In genomic region chr2:217527586-217528202, GRCh38 we compare ENCODE assay signal across 28 cellular contexts.
DNase-seq lines count a peak whose midpoint lies in the region; ATAC-seq and TF ChIP-seq lines count a peak whose summit lies in the region.
"Had no signal": no experiment of that assay in that cellular context is flagged by ENCODE, and none has a peak within 500 bp of the region (broad histone marks: within the 10 kb centered on the region; RNA-seq: fewer than 3 reads in every experiment).

No MANE protein-coding gene starts in this region.

- no peak overlapping the region for H3K4me3 ChIP-seq in fibroblast of the aortic adventitia (ENCODE audit: low read depth, low read length)
- H3K4me3 ChIP-seq: dorsolateral prefrontal cortex, heart left ventricle, SK-N-MC had no signal

- TF ChIP-seq CTCF in fibroblast of the aortic adventitia (IDR thresholded peaks at IDR 0.05; ENCODE audit: insufficient read depth, low read length), result peak; percentile 14

- H3K4me3 Mint-ChIP-seq in stimulated activated naive B cell treated with anti-CD40 and anti-IgM and Interleukin-4, amounts not matched to agents 10 μg/mL and 1 μg/mL and 100 μg/mL, for 72 hours, result no peak overlapping the region
- H3K4me3 Mint-ChIP-seq: activated CD4-positive, alpha-beta T cell treated with anti-CD3 and anti-CD28 coated beads, Interleukin-2, amount 10 ng/mL, durations not matched to agents 24 days and 14 days; CD4-positive, alpha-beta memory T cell had no signal

- ATAC-seq in stimulated activated naive B cell treated with anti-CD40 and anti-IgM and Interleukin-4, amounts not matched to agents 10 μg/mL and 1 μg/mL and 100 μg/mL, for 72 hours (replicated peaks), result no peak
- ATAC-seq in GM21723 (IDR thresholded peaks at IDR 0.05; ENCODE audit: unreplicated experiment), result no peak
- ATAC-seq: heart left ventricle had no signal

- peaks cover 0 to 2% of the 10 kb centered on the region in 2 donors for H3K9me3 Mint-ChIP-seq in stimulated activated naive B cell treated with anti-CD40 and anti-IgM and Interleukin-4, amounts not matched to agents 10 μg/mL and 1 μg/mL and 100 μg/mL, for 72 hours

- no peak overlapping the region for H3K27ac Mint-ChIP-seq in stimulated activated naive B cell treated with anti-CD40 and anti-IgM and Interleukin-4, amounts not matched to agents 10 μg/mL and 1 μg/mL and 100 μg/mL, for 72 hours
- H3K27ac Mint-ChIP-seq: activated CD4-positive, alpha-beta T cell treated with anti-CD3 and anti-CD28 coated beads, Interleukin-2, amount 10 ng/mL, durations not matched to agents 24 days and 14 days; CD4-positive, alpha-beta memory T cell had no signal

- no peaks in the 10 kb centered on the region for H3K4me1 Mint-ChIP-seq in stimulated activated naive B cell treated with anti-CD40 and anti-IgM and Interleukin-4, amounts not matched to agents 10 μg/mL and 1 μg/mL and 100 μg/mL, for 72 hours
- H3K4me1 Mint-ChIP-seq: activated CD4-positive, alpha-beta T cell treated with anti-CD3 and anti-CD28 coated beads, Interleukin-2, amount 10 ng/mL, durations not matched to agents 24 days and 14 days; CD4-positive, alpha-beta memory T cell had no signal

- H3K36me3 Mint-ChIP-seq in stimulated activated naive B cell treated with anti-CD40 and anti-IgM and Interleukin-4, amounts not matched to agents 10 μg/mL and 1 μg/mL and 100 μg/mL, for 72 hours, result peaks cover 1% of the 10 kb centered on the region in 2 donors
- H3K36me3 Mint-ChIP-seq: CD4-positive, alpha-beta memory T cell had no signal

- H3K27me3 Mint-ChIP-seq in stimulated activated naive B cell treated with anti-CD40 and anti-IgM and Interleukin-4, amounts not matched to agents 10 μg/mL and 1 μg/mL and 100 μg/mL, for 72 hours, result peaks cover 0 to 3% of the 10 kb centered on the region in 2 donors
- H3K27me3 Mint-ChIP-seq: activated CD4-positive, alpha-beta T cell treated with anti-CD3 and anti-CD28 coated beads, Interleukin-2, amount 10 ng/mL, durations not matched to agents 24 days and 14 days; CD4-positive, alpha-beta memory T cell had no signal

- DNase-seq in AG08395 (ENCODE audit: low spot score), result peak; percentile 89
- DNase-seq in GM03348 (ENCODE audit: low spot score), result peak; percentile 81
- peak; percentile 67 for DNase-seq in RPMI7951 (ENCODE audit: low read depth)
- DNase-seq in fibroblast of the aortic adventitia (ENCODE audit: low read depth), result peak; percentile 66
- no peak for DNase-seq in NCI-H1436 treated with DMSO at 0.1 percent for 48 hours (lab: John Stamatoyannopoulos, UW)
- no peak for DNase-seq in stimulated activated naive B cell treated with anti-CD40 and anti-IgM and Interleukin-4, amounts not matched to agents 10 μg/mL and 1 μg/mL and 100 μg/mL, for 72 hours
- no peak for DNase-seq in germinal center (ENCODE audit: low spot score)
- DNase-seq: activated CD4-positive, alpha-beta T cell treated with anti-CD3 and anti-CD28 coated beads, Interleukin-2, amount 10 ng/mL, durations not matched to agents 24 days and 14 days; activated naive CD4-positive, alpha-beta T cell treated with Interleukin-2 at 50 U/mL for 16 hours; activated T-cell treated with anti-CD3 and anti-CD28 coated beads, Interleukin-2, amount 50 U/mL, for 48 hours; anterior cingulate cortex; CD4-positive, alpha-beta memory T cell; central memory CD4-positive, alpha-beta T cell; DMS 273 treated with DMSO at 0.1 percent for 48 hours; dorsolateral prefrontal cortex; GF-D8; heart left ventricle; mesendoderm; NCI-H187 treated with DMSO at 0.1 percent for 48 hours; NCI-H2227 treated with DMSO at 0.1 percent for 48 hours; NCI-H748 treated with DMSO at 0.1 percent for 48 hours; retina; stimulated activated CD4-positive, alpha-beta T cell treated with anti-CD3 and anti-CD28 coated beads, Interleukin-4, amount 100 ng/mL, for 1 hour; stimulated activated naive CD4-positive, alpha-beta T cell; T-helper 2 cell; WERI-Rb-1 had no signal

Comparison
In these comparisons a context has a peak if more than half of its experiments do, and no peak if none do; other contexts are left out.
1. DNase-seq: peak in AG08395 (single experiment), GM03348 (single experiment), RPMI7951 (single experiment) and fibroblast of the aortic adventitia (single experiment); none in NCI-H1436 treated with DMSO at 0.1 percent for 48 hours (single experiment), stimulated activated naive B cell treated with anti-CD40 and anti-IgM and Interleukin-4, amounts not matched to agents 10 μg/mL and 1 μg/mL and 100 μg/mL, for 72 hours (single experiment) and germinal center (single experiment).